9 cellular contexts compared by ENCODE assay signal in genomic region chr20:58086763-58087566, GRCh38.
DNase-seq lines count a peak whose midpoint lies in the region; ATAC-seq, FAIRE-seq and TF ChIP-seq lines count a peak whose summit lies in the region.
"Had no signal": no experiment of that assay in that cellular context is flagged by ENCODE, and none has a peak within 500 bp of the region (broad histone marks: within the 10 kb centered on the region; RNA-seq: fewer than 3 reads in every experiment).

No MANE protein-coding gene starts in this region.

- no peak overlapping the region for H3K27ac Mint-ChIP-seq in stimulated activated memory B cell treated with anti-CD40 and anti-IgM and Interleukin-4, amounts not matched to agents 10 μg/mL and 1 μg/mL and 100 μg/mL, for 72 hours

- 65 to 70% methylated on average over 13 of the region's 13 CpGs for whole genome bisulfite sequencing in pancreas, 2 donors

- no peaks in the 10 kb centered on the region for H3K36me3 ChIP-seq in pancreas

- H3K4me1 Mint-ChIP-seq in stimulated activated memory B cell treated with anti-CD40 and anti-IgM and Interleukin-4, amounts not matched to agents 10 μg/mL and 1 μg/mL and 100 μg/mL, for 72 hours, result no peaks in the 10 kb centered on the region

- H3K4me3 ChIP-seq in pancreas, result no peak overlapping the region

- peak; percentile 43 to 75 (median 58) for TF ChIP-seq CTCF in pancreas (IDR thresholded peaks at IDR 0.05)

- no peak for TF ChIP-seq EP300 in Ishikawa (IDR thresholded peaks at IDR 0.05; ENCODE audit: borderline replicate concordance)

- intact Hi-C loops in pancreas (cut with DNase I), result no loop called here

- peak; percentile 71 for TF ChIP-seq RAD21 in Ishikawa (IDR thresholded peaks at IDR 0.05; ENCODE audit: low read depth)

- peaks cover 29% of the 10 kb centered on the region for H3K27me3 Mint-ChIP-seq in stimulated activated memory B cell treated with anti-CD40 and anti-IgM and Interleukin-4, amounts not matched to agents 10 μg/mL and 1 μg/mL and 100 μg/mL, for 72 hours

- DNase-seq in DMS 273 (lab: John Stamatoyannopoulos, UW; ENCODE audit: unreplicated experiment), result peak; percentile 67
- DNase-seq in DMS 273 treated with DMSO at 0.1 percent for 48 hours (lab: John Stamatoyannopoulos, UW), result no peak
- peak; percentile 25 for DNase-seq in RPMI8226
- peak; percentile 41 for DNase-seq in fibroblast of gingiva (ENCODE audit: low read depth)
- DNase-seq in pancreas, result peak in 1 of 6 donors; percentile 30

- no peak for FAIRE-seq in pancreas (lab: Jason Lieb, UNC)
- FAIRE-seq: A204.1 had no signal

- peak; percentile 38 to 71 (median 63) for ATAC-seq in pancreas
- ATAC-seq in stimulated activated memory B cell treated with anti-CD40 and anti-IgM and Interleukin-4, amounts not matched to agents 10 μg/mL and 1 μg/mL and 100 μg/mL, for 72 hours, result no peak
- no peak for ATAC-seq in GM18861 (IDR thresholded peaks at IDR 0.05; ENCODE audit: unreplicated experiment)

- peak overlapping the region in 1 of 4 donors; percentile 89 for H3K27ac ChIP-seq in pancreas

- no peaks in the 10 kb centered on the region for H3K9me3 ChIP-seq in pancreas

- no peaks in the 10 kb centered on the region for H3K36me3 Mint-ChIP-seq in stimulated activated memory B cell treated with anti-CD40 and anti-IgM and Interleukin-4, amounts not matched to agents 10 μg/mL and 1 μg/mL and 100 μg/mL, for 72 hours

- H3K4me3 Mint-ChIP-seq in stimulated activated memory B cell treated with anti-CD40 and anti-IgM and Interleukin-4, amounts not matched to agents 10 μg/mL and 1 μg/mL and 100 μg/mL, for 72 hours, result no peak overlapping the region

- no peaks in the 10 kb centered on the region for H3K27me3 ChIP-seq in pancreas

- peaks cover 0 to 12% (median 0%) of the 10 kb centered on the region in 3 donors for H3K4me1 ChIP-seq in pancreas

- peaks cover 3% of the 10 kb centered on the region for H3K9me3 Mint-ChIP-seq in stimulated activated memory B cell treated with anti-CD40 and anti-IgM and Interleukin-4, amounts not matched to agents 10 μg/mL and 1 μg/mL and 100 μg/mL, for 72 hours

TF ChIP-seq in Ishikawa, 13 proteins besides CTCF, POLR2A, EP300 and RAD21:
- TF ChIP-seq TCF12 (IDR thresholded peaks at IDR 0.05; ENCODE audit: low read depth), result no peak
- TF ChIP-seq CREB1 (IDR thresholded peaks at IDR 0.05; ENCODE audit: low read depth), result no peak
- no peak for TF ChIP-seq REST (IDR thresholded peaks at IDR 0.05; ENCODE audit: low read depth)
- TF ChIP-seq CEBPB (IDR thresholded peaks at IDR 0.05), result no peak
- peak; percentile 55; the same call in 1 of the 2 replicates for TF ChIP-seq TEAD4 (IDR thresholded peaks at IDR 0.05)

Comparison
In these comparisons a context has a peak if more than half of its experiments do, and no peak if none do; other contexts are left out.
1. ATAC-seq: peak in pancreas (4 of 4); none in stimulated activated memory B cell treated with anti-CD40 and anti-IgM and Interleukin-4, amounts not matched to agents 10 μg/mL and 1 μg/mL and 100 μg/mL, for 72 hours (single experiment) and GM18861 (single experiment).